In the genomic region with DNA sequence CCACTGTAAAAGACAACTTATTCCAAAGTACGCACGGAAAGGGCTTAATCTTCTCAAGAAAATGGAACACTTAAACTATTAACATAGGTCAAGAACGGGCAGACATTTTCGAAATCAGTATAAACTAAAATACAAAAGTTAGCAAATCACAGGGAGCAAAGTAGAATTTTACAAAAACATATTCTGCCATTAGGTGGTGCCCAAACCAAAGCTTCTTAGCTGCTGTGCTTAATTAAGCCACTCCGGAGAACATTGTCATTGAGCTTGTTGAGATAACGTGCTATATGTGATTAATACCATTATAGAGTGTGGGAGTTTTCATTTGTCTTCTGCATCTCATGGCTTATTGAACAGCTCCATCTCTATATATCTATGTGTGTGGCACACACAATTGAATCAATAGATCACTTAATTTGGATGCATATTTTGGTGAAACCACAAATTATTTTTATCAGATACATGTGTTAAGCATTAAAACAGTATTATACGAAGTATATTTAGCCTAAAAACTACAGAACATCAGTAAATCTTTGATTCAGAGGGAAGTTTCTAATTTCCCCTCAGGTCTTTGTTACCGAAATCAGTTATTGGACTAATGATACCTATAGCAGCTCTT, we compare ENCODE assay signal across 8 cellular contexts. TPM values are rescaled to one million over a fixed set of nuclear protein-coding genes. Genes with fewer than 3 reads are reported as not detected.
DNase-seq lines count a peak whose midpoint lies in the region; ATAC-seq, FAIRE-seq and TF ChIP-seq lines count a peak whose summit lies in the region.

No MANE protein-coding gene starts in this region.

- H3K27ac Mint-ChIP-seq in naive thymus-derived CD4-positive, alpha-beta T cell = peak overlapping the region in 1 of 9 donors; percentile 19
- H3K27ac Mint-ChIP-seq in activated T-cell treated with anti-CD3 and anti-CD28 coated beads, Interleukin-2, amount 50 U/mL, for 24 hours = no peak overlapping the region

- no peaks in the 10 kb centered on the region for H3K27me3 ChIP-seq in naive thymus-derived CD4-positive, alpha-beta T cell (ENCODE audit: control insufficient read depth in 2 of 2, insufficient read depth in 2 of 2, low read length in 2 of 2)

- H3K4me1 Mint-ChIP-seq in naive thymus-derived CD4-positive, alpha-beta T cell = peaks cover 0 to 1% (median 0%) of the 10 kb centered on the region in 7 donors
- no peaks in the 10 kb centered on the region for H3K4me1 Mint-ChIP-seq in activated T-cell treated with anti-CD3 and anti-CD28 coated beads, Interleukin-2, amount 50 U/mL, for 24 hours (ENCODE audit: low read depth)

- H3K4me3 Mint-ChIP-seq in naive thymus-derived CD4-positive, alpha-beta T cell = no peak overlapping the region
- H3K4me3 Mint-ChIP-seq in activated T-cell treated with anti-CD3 and anti-CD28 coated beads, Interleukin-2, amount 50 U/mL, for 24 hours = no peak overlapping the region

- H3K9me3 Mint-ChIP-seq in naive thymus-derived CD4-positive, alpha-beta T cell = no peaks in the 10 kb centered on the region
- no peaks in the 10 kb centered on the region for H3K9me3 Mint-ChIP-seq in activated T-cell treated with anti-CD3 and anti-CD28 coated beads, Interleukin-2, amount 50 U/mL, for 24 hours

- DNase-seq in AG10803 (ENCODE audit: low read depth) (peak; percentile 52), GM13976 (ENCODE audit: low spot score) (no peak), NOMO-1 treated with dmso at 0.1 percent for 144 hours (lab: John Stamatoyannopoulos, UW; ENCODE audit: unreplicated experiment) (peak; percentile 2)
- peak in 7 of 9 donors; percentile 16 to 53 (median 34) for DNase-seq in naive thymus-derived CD4-positive, alpha-beta T cell
- no peak for DNase-seq in activated T-cell treated with anti-CD3 and anti-CD28 coated beads, Interleukin-2, amount 50 U/mL, for 24 hours

- H3K36me3 Mint-ChIP-seq in naive thymus-derived CD4-positive, alpha-beta T cell = peaks cover 1 to 9% (median 5%) of the 10 kb centered on the region in 5 donors
- peaks cover 31% of the 10 kb centered on the region for H3K36me3 Mint-ChIP-seq in activated T-cell treated with anti-CD3 and anti-CD28 coated beads, Interleukin-2, amount 50 U/mL, for 24 hours (ENCODE audit: low read depth)

- H3K4me1 ChIP-seq in naive thymus-derived CD4-positive, alpha-beta T cell (ENCODE audit: control insufficient read depth in 2 of 2, insufficient read depth in 2 of 2, low read length in 2 of 2) = no peaks in the 10 kb centered on the region

- no peak overlapping the region for H3K4me3 ChIP-seq in AG10803 (ENCODE audit: low read length)
- no peak overlapping the region for H3K4me3 ChIP-seq in naive thymus-derived CD4-positive, alpha-beta T cell (ENCODE audit: low read length)

- peak; percentile 66 for TF ChIP-seq CTCF in AG10803 (conservative IDR thresholded peaks at IDR 0.05; ENCODE audit: low read length)
- peak; percentile 19 for TF ChIP-seq CTCF in GM13976 (IDR thresholded peaks at IDR 0.05; ENCODE audit: borderline replicate concordance, control extremely low read depth, extremely low read depth, insufficient read depth, missing control alignments)

- peak; percentile 4 for FAIRE-seq in endometrium (lab: Jason Lieb, UNC)

- peaks cover 0 to 4% (median 0%) of the 10 kb centered on the region in 5 donors for H3K27me3 Mint-ChIP-seq in naive thymus-derived CD4-positive, alpha-beta T cell
- H3K27me3 Mint-ChIP-seq in activated T-cell treated with anti-CD3 and anti-CD28 coated beads, Interleukin-2, amount 50 U/mL, for 24 hours = no peaks in the 10 kb centered on the region

- POLR2A ChIA-PET in naive thymus-derived CD4-positive, alpha-beta T cell (lab: Charles Lee) = interaction anchor here (0.6 kb wide), 1 partner anchor 156 kb away, joined by 3 read pairs; no protein-coding TSS in a partner anchor

- in situ Hi-C loops in GM13976 (cut with MboI; ENCODE audit: low sequenced_read_pairs, unreplicated experiment) = no loop called here

- no peak overlapping the region for H3K27ac ChIP-seq in naive thymus-derived CD4-positive, alpha-beta T cell (ENCODE audit: low read depth, low read length)

- intact Hi-C loops in naive thymus-derived CD4-positive, alpha-beta T cell (cut with micrococcal nuclease) = loop anchor here (1.0 to 10.0 kb wide), 8 partner anchors 31 to 1058 kb away; a partner anchor contains a TSS

- peak; percentile 60 for ATAC-seq in naive thymus-derived CD4-positive, alpha-beta T cell
- no peak for ATAC-seq in HG03432 (IDR thresholded peaks at IDR 0.05; ENCODE audit: unreplicated experiment)
- ATAC-seq in GM19035 (IDR thresholded peaks at IDR 0.05; ENCODE audit: unreplicated experiment) = no peak

- CTCF ChIA-PET in naive thymus-derived CD4-positive, alpha-beta T cell (lab: Charles Lee) = interaction anchor here (0.6 to 3.6 kb wide), 11 partner anchors 12 to 700 kb away, joined by 3 to 44 read pairs (median 5); no protein-coding TSS in a partner anchor

- no peaks in the 10 kb centered on the region for H3K9me3 ChIP-seq in naive thymus-derived CD4-positive, alpha-beta T cell (ENCODE audit: control insufficient read depth in 2 of 3, low read length in 3 of 3)

- peaks cover under 1 to 10% (median 4%) of the 10 kb centered on the region in 3 experiments for H3K36me3 ChIP-seq in naive thymus-derived CD4-positive, alpha-beta T cell (ENCODE audit: control insufficient read depth in 2 of 3, insufficient read depth in 3 of 3, low read length in 3 of 3)

RNA-seq across cellular contexts. Expression of a gene that starts 23.4 kb away (rescaled TPM):
- total RNA-seq in naive thymus-derived CD4-positive, alpha-beta T cell = 10 to 100 TPM; 18.2 to 30.9 (median 30.2) TPM
- polyA plus RNA-seq in naive thymus-derived CD4-positive, alpha-beta T cell = 10 to 100 TPM; 57.1 to 62.2 TPM

RNA-seq across cellular contexts. Expression of a gene that starts 43.8 kb away (rescaled TPM):
- not detected for total RNA-seq in naive thymus-derived CD4-positive, alpha-beta T cell
- polyA plus RNA-seq in naive thymus-derived CD4-positive, alpha-beta T cell = not detected

Comparison
In these comparisons a context has a peak if more than half of its experiments do, and no peak if none do; other contexts are left out.
1. DNase-seq: peak in AG10803 (single experiment), NOMO-1 treated with dmso at 0.1 percent for 144 hours (single experiment) and naive thymus-derived CD4-positive, alpha-beta T cell (7 of 9); none in GM13976 (single experiment) and activated T-cell treated with anti-CD3 and anti-CD28 coated beads, Interleukin-2, amount 50 U/mL, for 24 hours (single experiment).